Comparison of ENCODE assay signal across 18 cellular contexts in genomic region chr1:155019377-155020245, GRCh38. TPM values are rescaled to one million over a fixed set of nuclear protein-coding genes. Genes with fewer than 3 reads are reported as not detected.
DNase-seq lines count a peak whose midpoint lies in the region; ATAC-seq, FAIRE-seq and TF ChIP-seq lines count a peak whose summit lies in the region.
"Had no signal": no experiment of that assay in that cellular context is flagged by ENCODE, and none has a peak within 500 bp of the region (broad histone marks: within the 10 kb centered on the region; RNA-seq: fewer than 3 reads in every experiment).

No MANE protein-coding gene starts in this region.

- peak overlapping the region; percentile 32 to 99 (median 70) for H3K27ac ChIP-seq in esophagus squamous epithelium
- peak overlapping the region in 1 of 2 donors; percentile 56 for H3K27ac ChIP-seq in small intestine (ENCODE audit: low read depth in 1 of 2, low read length in 1 of 2)
- H3K27ac ChIP-seq in uterus, result no peak overlapping the region
- H3K27ac ChIP-seq: coronary artery, lower lobe of right lung, psoas muscle had no signal

- H3K4me1 Mint-ChIP-seq in activated naive CD4-positive, alpha-beta T cell treated with anti-CD3 and anti-CD28 coated beads, Interleukin-2, amount 10 ng/mL, durations not matched to agents 7 days and 5 days, result peaks cover 48% of the 10 kb centered on the region
- peaks cover 56% of the 10 kb centered on the region for H3K4me1 Mint-ChIP-seq in stimulated activated memory B cell treated with anti-CD40 and anti-IgM and Interleukin-4, amounts not matched to agents 10 μg/mL and 1 μg/mL and 100 μg/mL, for 72 hours

- H3K4me3 ChIP-seq in esophagus squamous epithelium, result no peak overlapping the region
- H3K4me3 ChIP-seq in small intestine (ENCODE audit: low read depth in 1 of 2, low read length in 2 of 2), result no peak overlapping the region
- no peak overlapping the region for H3K4me3 ChIP-seq in uterus
- H3K4me3 ChIP-seq: coronary artery, esophagus muscularis mucosa, lower lobe of right lung, psoas muscle had no signal

- TF ChIP-seq CTCF in esophagus squamous epithelium (IDR thresholded peaks at IDR 0.05), result no peak
- no peak for TF ChIP-seq CTCF in uterus (IDR thresholded peaks at IDR 0.05)

- CTCF ChIA-PET in activated naive CD4-positive, alpha-beta T cell treated with anti-CD3 and anti-CD28 coated beads, Interleukin-2, amount 10 ng/mL, durations not matched to agents 7 days and 5 days (lab: Charles Lee), result interaction anchor here (0.8 to 6.7 kb wide), 9 partner anchors 14 to 65 kb away, joined by 3 to 48 read pairs (median 6); partner anchors contain the start of genes ADAM15, DCST1, DCST2 and PYGO2

- intact Hi-C loops in esophagus squamous epithelium (cut with DNase I) (no loop called here), uterus (cut with DNase I; ENCODE audit: low total_unique reads) (no loop called here)

- no peak overlapping the region for H3K4me3 Mint-ChIP-seq in activated naive CD4-positive, alpha-beta T cell treated with anti-CD3 and anti-CD28 coated beads, Interleukin-2, amount 10 ng/mL, durations not matched to agents 7 days and 5 days
- H3K4me3 Mint-ChIP-seq in stimulated activated memory B cell treated with anti-CD40 and anti-IgM and Interleukin-4, amounts not matched to agents 10 μg/mL and 1 μg/mL and 100 μg/mL, for 72 hours, result peak overlapping the region; percentile 19

- DNase-seq in activated naive CD4-positive, alpha-beta T cell treated with anti-CD3 and anti-CD28 coated beads, Interleukin-2, amount 10 ng/mL, durations not matched to agents 7 days and 5 days, result no peak
- DNase-seq in activated naive CD4-positive, alpha-beta T cell treated with Interleukin-2 at 50 U/mL for 16 hours, result no peak
- DNase-seq in NCI-H2107 (lab: John Stamatoyannopoulos, UW) (peak; percentile 36), esophagus squamous epithelium (lab: John Stamatoyannopoulos, UW) (no peak), NAMALWA (ENCODE audit: low spot score) (no peak), small intestine (no peak), uterus (no peak)
- DNase-seq: amniotic stem cell; lower lobe of right lung; NCI-H1436; NCI-H526 treated with DMSO at 0.1 percent for 48 hours; psoas muscle; stimulated activated CD8-positive, alpha-beta memory T cell treated with anti-CD3 and anti-CD28 coated beads, Interleukin-4, amount 100 ng/mL, for 48 hours had no signal

- H3K27me3 Mint-ChIP-seq in activated naive CD4-positive, alpha-beta T cell treated with anti-CD3 and anti-CD28 coated beads, Interleukin-2, amount 10 ng/mL, durations not matched to agents 7 days and 5 days, result peaks cover 9% of the 10 kb centered on the region
- H3K27me3 Mint-ChIP-seq in stimulated activated memory B cell treated with anti-CD40 and anti-IgM and Interleukin-4, amounts not matched to agents 10 μg/mL and 1 μg/mL and 100 μg/mL, for 72 hours, result no peaks in the 10 kb centered on the region

- no peaks in the 10 kb centered on the region for H3K9me3 Mint-ChIP-seq in activated naive CD4-positive, alpha-beta T cell treated with anti-CD3 and anti-CD28 coated beads, Interleukin-2, amount 10 ng/mL, durations not matched to agents 7 days and 5 days
- no peaks in the 10 kb centered on the region for H3K9me3 Mint-ChIP-seq in stimulated activated memory B cell treated with anti-CD40 and anti-IgM and Interleukin-4, amounts not matched to agents 10 μg/mL and 1 μg/mL and 100 μg/mL, for 72 hours

- peak overlapping the region; percentile 35 for H3K27ac Mint-ChIP-seq in activated naive CD4-positive, alpha-beta T cell treated with anti-CD3 and anti-CD28 coated beads, Interleukin-2, amount 10 ng/mL, durations not matched to agents 7 days and 5 days
- H3K27ac Mint-ChIP-seq in stimulated activated memory B cell treated with anti-CD40 and anti-IgM and Interleukin-4, amounts not matched to agents 10 μg/mL and 1 μg/mL and 100 μg/mL, for 72 hours, result peak overlapping the region; percentile 88

- no peaks in the 10 kb centered on the region for H3K9me3 ChIP-seq in esophagus squamous epithelium
- no peaks in the 10 kb centered on the region for H3K9me3 ChIP-seq in small intestine (ENCODE audit: control insufficient read depth, low read depth)
- H3K9me3 ChIP-seq in uterus, result no peaks in the 10 kb centered on the region
- H3K9me3 ChIP-seq: esophagus muscularis mucosa, lower lobe of right lung, psoas muscle had no signal

- no peak for ATAC-seq in stimulated activated memory B cell treated with anti-CD40 and anti-IgM and Interleukin-4, amounts not matched to agents 10 μg/mL and 1 μg/mL and 100 μg/mL, for 72 hours
- ATAC-seq: lower lobe of right lung, psoas muscle, Right ventricle myocardium inferior had no signal

- FAIRE-seq in small intestine (lab: Jason Lieb, UNC), result no peak
- FAIRE-seq: TTC549 had no signal

- H3K36me3 ChIP-seq in esophagus squamous epithelium, result peaks cover 11 to 41% (median 20%) of the 10 kb centered on the region in 3 donors
- peaks cover 6 to 15% of the 10 kb centered on the region in 2 donors for H3K36me3 ChIP-seq in small intestine (ENCODE audit: control insufficient read depth in 2 of 2, insufficient read depth in 2 of 2, low read length in 2 of 2)
- no peaks in the 10 kb centered on the region for H3K36me3 ChIP-seq in uterus

- WGBS in esophagus squamous epithelium, 2 donors, result 69 to 70% methylated on average over 11 of the region's 11 CpGs
- 65 to 75% (median 66%) methylated on average over 11 of the region's 11 CpGs for WGBS in small intestine, 3 donors

- H3K27me3 ChIP-seq in esophagus squamous epithelium (no peaks in the 10 kb centered on the region), small intestine (ENCODE audit: control insufficient read depth in 2 of 2, insufficient read depth in 2 of 2, low read length in 2 of 2) (no peaks in the 10 kb centered on the region), uterus (no peaks in the 10 kb centered on the region)
- H3K27me3 ChIP-seq: esophagus muscularis mucosa had no signal

- no peak for TF ChIP-seq POLR2A in esophagus squamous epithelium (IDR thresholded peaks at IDR 0.05)
- TF ChIP-seq POLR2A in uterus (IDR thresholded peaks at IDR 0.05), result no peak

- H3K4me1 ChIP-seq in esophagus squamous epithelium (peaks cover 42 to 84% (median 50%) of the 10 kb centered on the region in 3 donors), small intestine (ENCODE audit: control insufficient read depth in 2 of 2, insufficient read depth in 1 of 2, low read depth in 1 of 2, low read length in 1 of 2) (peaks cover 2 to 5% of the 10 kb centered on the region in 2 donors), uterus (peaks cover 0 to 10% of the 10 kb centered on the region in 2 donors)

- peaks cover 41% of the 10 kb centered on the region for H3K36me3 Mint-ChIP-seq in activated naive CD4-positive, alpha-beta T cell treated with anti-CD3 and anti-CD28 coated beads, Interleukin-2, amount 10 ng/mL, durations not matched to agents 7 days and 5 days
- H3K36me3 Mint-ChIP-seq in stimulated activated memory B cell treated with anti-CD40 and anti-IgM and Interleukin-4, amounts not matched to agents 10 μg/mL and 1 μg/mL and 100 μg/mL, for 72 hours, result peaks cover 7% of the 10 kb centered on the region

RNA-seq across cellular contexts. Expression of gene DCST2, which starts 14.0 kb away (rescaled TPM):
- total RNA-seq in esophagus squamous epithelium, result 1 to 10 TPM in 1 of 4 donors, under 1 TPM in 3; 0.11 to 8.2 (median 0.18) TPM
- polyA plus RNA-seq in small intestine, result 10 to 100 TPM in 2 of 3 donors, 1 to 10 TPM in 1; 1.9 to 27.1 (median 18.6) TPM
- total RNA-seq in uterus, result 1 to 10 TPM in 1 of 4 donors, under 1 TPM in 1, not detected in 2; 0.07 to 1.6 TPM

RNA-seq across cellular contexts. Expression of gene DCST1, which starts 14.0 kb away (rescaled TPM):
- total RNA-seq in esophagus squamous epithelium (under 1 TPM in 1 of 4 donors, not detected in 3; 0.19 TPM), uterus (1 to 10 TPM in 2 of 4 donors, not detected in 2; 1.1 to 3.5 TPM)
- under 1 TPM in 1 of 3 donors, not detected in 2; 0.10 TPM for polyA plus RNA-seq in small intestine
- total RNA-seq: lower lobe of right lung, Right ventricle myocardium inferior had no signal
- polyA plus RNA-seq: psoas muscle had no signal

RNA-seq across cellular contexts. Expression of gene ZBTB7B, which starts 17.0 kb away (rescaled TPM):
- 100 to 1,000 TPM; 101 to 220 (median 113) TPM for total RNA-seq in esophagus squamous epithelium
- 100 to 1,000 TPM in 2 of 3 donors, 10 to 100 TPM in 1; 93.2 to 222 (median 136) TPM for polyA plus RNA-seq in small intestine
- total RNA-seq in uterus, result 10 to 100 TPM in 2 of 4 donors, 1 to 10 TPM in 2; 3.8 to 53.4 (median 11.9) TPM

RNA-seq across cellular contexts. Expression of gene LENEP, which starts 26.2 kb away (rescaled TPM):
- total RNA-seq in esophagus squamous epithelium (not detected), uterus (under 1 TPM in 1 of 4 donors, not detected in 3; 0.83 TPM)
- polyA plus RNA-seq in small intestine, result not detected
- total RNA-seq: esophagus muscularis mucosa, lower lobe of right lung, psoas muscle, Right ventricle myocardium inferior had no signal
- polyA plus RNA-seq: psoas muscle had no signal

RNA-seq across cellular contexts. Expression of gene ADAM15, which starts 31.5 kb away (rescaled TPM):
- 100 to 1,000 TPM; 135 to 194 (median 183) TPM for total RNA-seq in esophagus squamous epithelium
- polyA plus RNA-seq in small intestine, result 100 to 1,000 TPM; 143 to 206 (median 152) TPM
- total RNA-seq in uterus, result 100 to 1,000 TPM in 3 of 4 donors, 10 to 100 TPM in 1; 58.6 to 270 (median 153) TPM

Comparison
In these comparisons a context has a peak if more than half of its experiments do, and no peak if none do; other contexts are left out.
1. H3K27ac ChIP-seq: peak in esophagus squamous epithelium (4 of 4); none in uterus (0 of 2).